In the genomic region with DNA sequence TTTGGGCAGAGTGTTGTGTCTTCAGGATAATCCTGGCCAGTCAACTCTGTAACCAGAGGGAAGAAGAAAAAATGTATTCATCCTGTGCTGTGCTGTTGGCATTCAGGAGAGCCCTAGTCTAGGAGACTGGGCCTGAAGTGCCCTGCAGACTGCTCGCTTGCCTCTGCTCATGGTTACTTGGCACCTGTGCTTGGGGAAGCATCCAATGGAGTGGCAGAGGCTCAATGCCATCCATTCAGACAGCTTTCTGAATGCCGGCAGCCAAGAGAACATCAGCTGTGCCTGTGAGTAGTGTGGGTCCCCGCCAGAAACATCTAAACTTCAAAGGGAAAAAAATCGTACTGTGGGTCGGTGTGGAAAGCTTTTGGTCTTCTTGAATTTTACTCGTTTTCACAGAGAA, we compare ENCODE assay signal across 1 cellular context.
TF ChIP-seq lines count a peak whose summit lies in the region.

No MANE protein-coding gene starts in this region.

TF ChIP-seq in WTC11, 78 proteins besides CTCF, POLR2A, EP300 and RAD21 (continued from another document):
- TF ChIP-seq ZSCAN18 (CRISPR knock-in tag; IDR thresholded peaks at IDR 0.05), result no peak
- no peak for TF ChIP-seq ZNF138 (CRISPR knock-in tag; conservative IDR thresholded peaks at IDR 0.05)
- no peak for TF ChIP-seq RELA (CRISPR knock-in tag; IDR thresholded peaks at IDR 0.05; ENCODE audit: borderline replicate concordance)
- no peak for TF ChIP-seq NR1H2 (CRISPR knock-in tag; IDR thresholded peaks at IDR 0.05)
- TF ChIP-seq, protein P1, sequence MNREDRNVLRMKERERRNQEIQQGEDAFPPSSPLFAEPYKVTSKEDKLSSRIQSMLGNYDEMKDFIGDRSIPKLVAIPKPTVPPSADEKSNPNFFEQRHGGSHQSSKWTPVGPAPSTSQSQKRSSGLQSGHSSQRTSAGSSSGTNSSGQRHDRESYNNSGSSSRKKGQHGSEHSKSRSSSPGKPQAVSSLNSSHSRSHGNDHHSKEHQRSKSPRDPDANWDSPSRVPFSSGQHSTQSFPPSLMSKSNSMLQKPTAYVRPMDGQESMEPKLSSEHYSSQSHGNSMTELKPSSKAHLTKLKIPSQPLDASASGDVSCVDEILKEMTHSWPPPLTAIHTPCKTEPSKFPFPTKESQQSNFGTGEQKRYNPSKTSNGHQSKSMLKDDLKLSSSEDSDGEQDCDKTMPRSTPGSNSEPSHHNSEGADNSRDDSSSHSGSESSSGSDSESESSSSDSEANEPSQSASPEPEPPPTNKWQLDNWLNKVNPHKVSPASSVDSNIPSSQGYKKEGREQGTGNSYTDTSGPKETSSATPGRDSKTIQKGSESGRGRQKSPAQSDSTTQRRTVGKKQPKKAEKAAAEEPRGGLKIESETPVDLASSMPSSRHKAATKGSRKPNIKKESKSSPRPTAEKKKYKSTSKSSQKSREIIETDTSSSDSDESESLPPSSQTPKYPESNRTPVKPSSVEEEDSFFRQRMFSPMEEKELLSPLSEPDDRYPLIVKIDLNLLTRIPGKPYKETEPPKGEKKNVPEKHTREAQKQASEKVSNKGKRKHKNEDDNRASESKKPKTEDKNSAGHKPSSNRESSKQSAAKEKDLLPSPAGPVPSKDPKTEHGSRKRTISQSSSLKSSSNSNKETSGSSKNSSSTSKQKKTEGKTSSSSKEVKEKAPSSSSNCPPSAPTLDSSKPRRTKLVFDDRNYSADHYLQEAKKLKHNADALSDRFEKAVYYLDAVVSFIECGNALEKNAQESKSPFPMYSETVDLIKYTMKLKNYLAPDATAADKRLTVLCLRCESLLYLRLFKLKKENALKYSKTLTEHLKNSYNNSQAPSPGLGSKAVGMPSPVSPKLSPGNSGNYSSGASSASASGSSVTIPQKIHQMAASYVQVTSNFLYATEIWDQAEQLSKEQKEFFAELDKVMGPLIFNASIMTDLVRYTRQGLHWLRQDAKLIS (CRISPR knock-in tag; IDR thresholded peaks at IDR 0.05; ENCODE audit: borderline replicate concordance), result no peak
- no peak for TF ChIP-seq SOX15 (CRISPR knock-in tag; IDR thresholded peaks at IDR 0.05)
